1 cellular context compared by ENCODE assay signal in the genomic region with DNA sequence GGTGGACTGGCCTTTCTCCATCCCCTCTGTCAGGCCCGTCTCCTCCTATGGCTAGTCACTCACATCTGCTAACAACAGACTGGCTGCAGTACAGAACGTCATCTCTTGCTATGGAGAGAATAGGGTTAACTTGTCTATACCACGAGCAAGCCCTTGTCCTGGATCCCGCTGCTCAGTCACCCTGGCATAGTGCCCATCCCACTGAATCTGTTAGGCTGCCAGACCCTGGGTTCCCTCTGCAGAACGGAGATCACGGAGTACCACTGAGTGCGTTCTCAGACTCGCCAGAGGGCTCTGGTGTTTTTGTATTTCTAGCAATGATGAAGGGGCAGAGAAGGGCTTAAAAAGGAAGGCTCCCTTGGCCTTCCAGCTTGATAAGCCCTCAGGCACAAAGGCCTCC.
TF ChIP-seq lines count a peak whose summit lies in the region.

No MANE protein-coding gene starts in this region.

TF ChIP-seq in SK-N-SH, 30 proteins besides CTCF, POLR2A, EP300 and RAD21:
- TF ChIP-seq GABPA (IDR thresholded peaks at IDR 0.05; ENCODE audit: low read depth) (no peak), NRF1 (IDR thresholded peaks at IDR 0.05; ENCODE audit: low read depth, low read length) (no peak), CHD2 (IDR thresholded peaks at IDR 0.05; ENCODE audit: low read length, partially characterized antibody) (no peak), NFIC (IDR thresholded peaks at IDR 0.05; ENCODE audit: borderline replicate concordance) (no peak), FOXM1 (IDR thresholded peaks at IDR 0.05; ENCODE audit: low read depth) (no peak)
- TF ChIP-seq, protein P1, sequence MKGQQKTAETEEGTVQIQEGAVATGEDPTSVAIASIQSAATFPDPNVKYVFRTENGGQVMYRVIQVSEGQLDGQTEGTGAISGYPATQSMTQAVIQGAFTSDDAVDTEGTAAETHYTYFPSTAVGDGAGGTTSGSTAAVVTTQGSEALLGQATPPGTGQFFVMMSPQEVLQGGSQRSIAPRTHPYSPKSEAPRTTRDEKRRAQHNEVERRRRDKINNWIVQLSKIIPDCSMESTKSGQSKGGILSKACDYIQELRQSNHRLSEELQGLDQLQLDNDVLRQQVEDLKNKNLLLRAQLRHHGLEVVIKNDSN (IDR thresholded peaks at IDR 0.05; ENCODE audit: borderline replicate concordance, low read depth), result no peak
